ENCODE assay signal across 9 cellular contexts in the genomic region with DNA sequence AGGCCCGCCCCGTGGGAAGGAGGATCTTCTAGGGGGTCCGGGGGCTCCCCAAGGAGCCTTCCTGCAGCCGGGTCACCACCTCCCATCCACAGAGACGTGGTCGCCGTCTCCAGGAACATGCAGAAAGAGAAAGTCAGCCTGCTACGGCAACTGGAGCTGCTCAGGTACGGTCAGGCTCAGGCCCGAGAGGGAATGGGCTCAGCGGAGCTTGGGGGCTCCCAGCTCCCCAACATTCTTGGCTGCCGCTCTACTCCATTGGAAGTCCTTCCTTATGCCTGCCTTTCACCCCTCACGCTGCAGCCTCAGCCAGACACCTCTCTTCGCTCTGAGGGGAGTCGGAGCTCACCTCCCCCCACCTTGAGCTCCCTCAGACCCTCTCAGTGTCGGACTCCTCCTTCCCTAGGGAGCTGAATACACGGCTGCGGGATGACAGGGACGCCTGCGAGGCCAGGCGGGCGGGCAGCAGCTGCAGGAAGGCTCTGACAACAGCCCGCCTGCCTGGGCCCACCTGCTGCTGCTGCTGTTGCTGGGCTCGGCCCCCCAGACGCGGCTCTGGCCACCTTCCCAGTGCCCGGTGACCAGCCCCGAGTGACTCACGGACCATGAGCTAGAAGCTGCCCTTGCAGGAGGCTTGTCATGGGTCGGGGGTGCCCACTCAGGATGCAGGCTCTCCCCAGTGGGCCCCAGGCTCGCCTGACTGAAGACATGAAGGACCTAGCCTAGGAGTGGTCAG. TPM values are rescaled to one million over a fixed set of nuclear protein-coding genes. Genes with fewer than 3 reads are reported as not detected.
A peak's percentile ranks its signal among the peaks of the same experiment; 100 is the strongest.
DNase-seq lines count a peak whose midpoint lies in the region; ATAC-seq and TF ChIP-seq lines count a peak whose summit lies in the region.
"Had no signal": no experiment of that assay in that cellular context is flagged by ENCODE, and none has a peak within 500 bp of the region (broad histone marks: within the 10 kb centered on the region; RNA-seq: fewer than 3 reads in every experiment).

No MANE protein-coding gene starts in this region.

- no peak for DNase-seq in CD14-positive monocyte (ENCODE audit: low spot score)
- no peak for DNase-seq in H7
- DNase-seq in activated T-helper 1 cell treated with anti-CD3 and anti-CD28 coated beads, Interleukin-12 subunit alpha, Interleukin-12 subunit beta, Interleukin-2, Interleukin-4 antibody, amounts not matched to agents 30 ng/mL and 10 ng/mL and 1 ng/mL, durations not matched to agents 14 hours and 24 hours and 36 hours (ENCODE audit: low spot score) = no peak
- DNase-seq in naive B cell = no peak
- DNase-seq in LoVo (ENCODE audit: low spot score) = no peak
- no peak for DNase-seq in NAMALWA (ENCODE audit: low spot score)
- no peak for DNase-seq in anterior cingulate cortex (lab: John Stamatoyannopoulos, UW)
- no peak for DNase-seq in RPMI8226
- DNase-seq: NCI-H510A treated with DMSO at 0.1 percent for 48 hours had no signal

- peaks cover 45 to 82% (median 50%) of the 10 kb centered on the region in 3 donors for H3K27me3 Mint-ChIP-seq in CD14-positive monocyte (ENCODE audit: low read depth in 3 of 3)
- H3K27me3 Mint-ChIP-seq in activated T-helper 1 cell treated with anti-CD3 and anti-CD28 coated beads, Interleukin-12 subunit alpha, Interleukin-12 subunit beta, Interleukin-2, Interleukin-4 antibody, amounts not matched to agents 30 ng/mL and 10 ng/mL and 1 ng/mL, durations not matched to agents 14 hours and 24 hours and 36 hours (ENCODE audit: insufficient read depth) = peaks cover 37% of the 10 kb centered on the region
- peaks cover 16 to 50% (median 29%) of the 10 kb centered on the region in 3 donors for H3K27me3 Mint-ChIP-seq in naive B cell

- peak overlapping the region; percentile 62 for H3K4me3 ChIP-seq in H7 (ENCODE audit: insufficient read depth, low read depth, low read length)

- TF ChIP-seq CTCF in CD14-positive monocyte (IDR thresholded peaks at IDR 0.05) = no peak

- H3K4me1 Mint-ChIP-seq in CD14-positive monocyte (peaks cover 71% of the 10 kb centered on the region), naive B cell (peaks cover 37 to 48% (median 37%) of the 10 kb centered on the region in 3 donors)
- H3K4me1 Mint-ChIP-seq in activated T-helper 1 cell treated with anti-CD3 and anti-CD28 coated beads, Interleukin-12 subunit alpha, Interleukin-12 subunit beta, Interleukin-2, Interleukin-4 antibody, amounts not matched to agents 30 ng/mL and 10 ng/mL and 1 ng/mL, durations not matched to agents 14 hours and 24 hours and 36 hours (ENCODE audit: low read depth) = peaks cover 6% of the 10 kb centered on the region

- H3K27me3 ChIP-seq in H7 (ENCODE audit: control insufficient read depth, insufficient read depth, low read length) = peaks cover 51% of the 10 kb centered on the region

- H3K27ac Mint-ChIP-seq in CD14-positive monocyte = no peak overlapping the region
- no peak overlapping the region for H3K27ac Mint-ChIP-seq in activated T-helper 1 cell treated with anti-CD3 and anti-CD28 coated beads, Interleukin-12 subunit alpha, Interleukin-12 subunit beta, Interleukin-2, Interleukin-4 antibody, amounts not matched to agents 30 ng/mL and 10 ng/mL and 1 ng/mL, durations not matched to agents 14 hours and 24 hours and 36 hours
- H3K27ac Mint-ChIP-seq in naive B cell = no peak overlapping the region

- H3K36me3 Mint-ChIP-seq in CD14-positive monocyte = peaks cover 6 to 13% of the 10 kb centered on the region in 2 donors
- H3K36me3 Mint-ChIP-seq in activated T-helper 1 cell treated with anti-CD3 and anti-CD28 coated beads, Interleukin-12 subunit alpha, Interleukin-12 subunit beta, Interleukin-2, Interleukin-4 antibody, amounts not matched to agents 30 ng/mL and 10 ng/mL and 1 ng/mL, durations not matched to agents 14 hours and 24 hours and 36 hours (ENCODE audit: low read depth) = peaks cover 2% of the 10 kb centered on the region
- H3K36me3 Mint-ChIP-seq in naive B cell = no peaks in the 10 kb centered on the region

- H3K9me3 Mint-ChIP-seq in CD14-positive monocyte = peaks cover 0 to 21% (median 1%) of the 10 kb centered on the region in 7 donors
- no peaks in the 10 kb centered on the region for H3K9me3 Mint-ChIP-seq in activated T-helper 1 cell treated with anti-CD3 and anti-CD28 coated beads, Interleukin-12 subunit alpha, Interleukin-12 subunit beta, Interleukin-2, Interleukin-4 antibody, amounts not matched to agents 30 ng/mL and 10 ng/mL and 1 ng/mL, durations not matched to agents 14 hours and 24 hours and 36 hours
- H3K9me3 Mint-ChIP-seq in naive B cell = no peaks in the 10 kb centered on the region

- H3K4me3 Mint-ChIP-seq in CD14-positive monocyte = peak overlapping the region; percentile 43 to 77
- peak overlapping the region; percentile 33 for H3K4me3 Mint-ChIP-seq in activated T-helper 1 cell treated with anti-CD3 and anti-CD28 coated beads, Interleukin-12 subunit alpha, Interleukin-12 subunit beta, Interleukin-2, Interleukin-4 antibody, amounts not matched to agents 30 ng/mL and 10 ng/mL and 1 ng/mL, durations not matched to agents 14 hours and 24 hours and 36 hours
- peak overlapping the region; percentile 41 to 89 (median 70) for H3K4me3 Mint-ChIP-seq in naive B cell

- no peaks in the 10 kb centered on the region for H3K36me3 ChIP-seq in H7 (replicated peaks; ENCODE audit: control insufficient read depth, insufficient read depth, low read length)

- ATAC-seq in naive B cell (ENCODE audit: low read depth in 2 of 2) = no peak

- intact Hi-C loops in CD14-positive monocyte (cut with micrococcal nuclease) = no loop called here
- intact Hi-C loops in activated T-helper 1 cell treated with anti-CD3 and anti-CD28 coated beads, Interleukin-12 subunit alpha, Interleukin-12 subunit beta, Interleukin-2, Interleukin-4 antibody, amounts not matched to agents 30 ng/mL and 10 ng/mL and 1 ng/mL, durations not matched to agents 14 hours and 24 hours and 36 hours (cut with micrococcal nuclease) = loop anchor here (2.0 kb wide), 1 partner anchor 18 kb away; no protein-coding TSS in a partner anchor

RNA-seq across cellular contexts. Expression of a gene that starts 1.5 kb away (rescaled TPM):
- 10 to 100 TPM; 18.1 to 57.4 TPM for polyA plus RNA-seq in CD14-positive monocyte
- total RNA-seq in H7 (2014; rRNA removed; shearing (Covaris generic)) = 175 and 190 TPM in 2 replicates
- total RNA-seq in activated T-helper 1 cell treated with anti-CD3 and anti-CD28 coated beads, Interleukin-12 subunit alpha, Interleukin-12 subunit beta, Interleukin-2, Interleukin-4 antibody, amounts not matched to agents 30 ng/mL and 10 ng/mL and 1 ng/mL, durations not matched to agents 14 hours and 24 hours and 36 hours = 80.6 and 82.3 TPM in 2 replicates
- polyA plus RNA-seq in naive B cell (ENCODE audit: low read depth in 6 of 6) = 1 to 10 TPM; 1.2 to 5.8 (median 3.2) TPM

RNA-seq across cellular contexts. Expression of a gene that starts 3.6 kb away (rescaled TPM):
- polyA plus RNA-seq in CD14-positive monocyte = 1 to 10 TPM; 1.0 to 1.4 TPM
- 20.2 and 35.8 TPM in 2 replicates for total RNA-seq in H7 (2014; rRNA removed; shearing (Covaris generic))
- 1.1 and 1.3 TPM in 2 replicates for total RNA-seq in activated T-helper 1 cell treated with anti-CD3 and anti-CD28 coated beads, Interleukin-12 subunit alpha, Interleukin-12 subunit beta, Interleukin-2, Interleukin-4 antibody, amounts not matched to agents 30 ng/mL and 10 ng/mL and 1 ng/mL, durations not matched to agents 14 hours and 24 hours and 36 hours
- polyA plus RNA-seq in naive B cell (ENCODE audit: low read depth in 6 of 6) = under 1 TPM in 3 of 6 donors, not detected in 3; 0.41 to 1.00 (median 0.55) TPM

RNA-seq across cellular contexts. Expression of a gene that starts 11.0 kb away (rescaled TPM):
- polyA plus RNA-seq in CD14-positive monocyte (100 to 1,000 TPM; 110 to 133 TPM), naive B cell (ENCODE audit: low read depth in 6 of 6) (10 to 100 TPM; 41.3 to 68.4 (median 55.9) TPM)
- total RNA-seq in H7 (2014; rRNA removed; shearing (Covaris generic)) = 96.1 and 135 TPM in 2 replicates
- 114 and 126 TPM in 2 replicates for total RNA-seq in activated T-helper 1 cell treated with anti-CD3 and anti-CD28 coated beads, Interleukin-12 subunit alpha, Interleukin-12 subunit beta, Interleukin-2, Interleukin-4 antibody, amounts not matched to agents 30 ng/mL and 10 ng/mL and 1 ng/mL, durations not matched to agents 14 hours and 24 hours and 36 hours

RNA-seq across cellular contexts. Expression of a gene that starts 11.4 kb away (rescaled TPM):
- polyA plus RNA-seq in CD14-positive monocyte = 10 to 100 TPM; 52.6 to 75.5 TPM
- total RNA-seq in H7 (2014; rRNA removed; shearing (Covaris generic)) = 101 and 117 TPM in 2 replicates
- 12.8 and 13.9 TPM in 2 replicates for total RNA-seq in activated T-helper 1 cell treated with anti-CD3 and anti-CD28 coated beads, Interleukin-12 subunit alpha, Interleukin-12 subunit beta, Interleukin-2, Interleukin-4 antibody, amounts not matched to agents 30 ng/mL and 10 ng/mL and 1 ng/mL, durations not matched to agents 14 hours and 24 hours and 36 hours
- polyA plus RNA-seq in naive B cell (ENCODE audit: low read depth in 6 of 6) = 1 to 10 TPM in 5 of 6 donors, not detected in 1; 1.5 to 3.4 (median 2.8) TPM

RNA-seq across cellular contexts. Expression of a gene that starts 12.6 kb away (rescaled TPM):
- polyA plus RNA-seq in CD14-positive monocyte (10 to 100 TPM; 26.8 to 35.0 TPM), naive B cell (ENCODE audit: low read depth in 6 of 6) (10 to 100 TPM; 13.0 to 49.9 (median 26.9) TPM)
- 15.7 and 28.7 TPM in 2 replicates for total RNA-seq in H7 (2014; rRNA removed; shearing (Covaris generic))
- total RNA-seq in activated T-helper 1 cell treated with anti-CD3 and anti-CD28 coated beads, Interleukin-12 subunit alpha, Interleukin-12 subunit beta, Interleukin-2, Interleukin-4 antibody, amounts not matched to agents 30 ng/mL and 10 ng/mL and 1 ng/mL, durations not matched to agents 14 hours and 24 hours and 36 hours = 63.3 and 64.0 TPM in 2 replicates
